ENCODE assay signal across 1 cellular context in the genomic region with DNA sequence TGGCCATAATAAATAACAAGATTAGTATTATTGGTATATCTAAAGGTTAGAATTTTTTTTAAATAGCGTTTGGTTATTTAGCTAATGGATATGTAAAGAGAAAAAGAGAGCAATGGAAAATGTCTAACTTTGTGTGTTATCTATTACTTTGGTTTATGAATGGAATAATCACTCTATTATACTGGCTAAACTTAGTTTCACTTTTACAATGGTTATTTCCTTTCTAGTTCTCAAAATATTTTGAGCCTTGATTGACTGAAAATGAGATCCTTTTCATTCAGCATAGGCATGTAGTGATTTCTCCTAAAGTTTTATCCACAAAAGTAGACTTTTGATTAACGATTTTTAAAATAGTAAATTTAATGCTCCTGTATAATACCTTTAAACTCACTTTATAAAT.
TF ChIP-seq lines count a peak whose summit lies in the region.

No MANE protein-coding gene starts in this region.

TF ChIP-seq in HCT116, 20 proteins besides CTCF, POLR2A, EP300 and RAD21 (continued from another document):
- TF ChIP-seq, protein P1, sequence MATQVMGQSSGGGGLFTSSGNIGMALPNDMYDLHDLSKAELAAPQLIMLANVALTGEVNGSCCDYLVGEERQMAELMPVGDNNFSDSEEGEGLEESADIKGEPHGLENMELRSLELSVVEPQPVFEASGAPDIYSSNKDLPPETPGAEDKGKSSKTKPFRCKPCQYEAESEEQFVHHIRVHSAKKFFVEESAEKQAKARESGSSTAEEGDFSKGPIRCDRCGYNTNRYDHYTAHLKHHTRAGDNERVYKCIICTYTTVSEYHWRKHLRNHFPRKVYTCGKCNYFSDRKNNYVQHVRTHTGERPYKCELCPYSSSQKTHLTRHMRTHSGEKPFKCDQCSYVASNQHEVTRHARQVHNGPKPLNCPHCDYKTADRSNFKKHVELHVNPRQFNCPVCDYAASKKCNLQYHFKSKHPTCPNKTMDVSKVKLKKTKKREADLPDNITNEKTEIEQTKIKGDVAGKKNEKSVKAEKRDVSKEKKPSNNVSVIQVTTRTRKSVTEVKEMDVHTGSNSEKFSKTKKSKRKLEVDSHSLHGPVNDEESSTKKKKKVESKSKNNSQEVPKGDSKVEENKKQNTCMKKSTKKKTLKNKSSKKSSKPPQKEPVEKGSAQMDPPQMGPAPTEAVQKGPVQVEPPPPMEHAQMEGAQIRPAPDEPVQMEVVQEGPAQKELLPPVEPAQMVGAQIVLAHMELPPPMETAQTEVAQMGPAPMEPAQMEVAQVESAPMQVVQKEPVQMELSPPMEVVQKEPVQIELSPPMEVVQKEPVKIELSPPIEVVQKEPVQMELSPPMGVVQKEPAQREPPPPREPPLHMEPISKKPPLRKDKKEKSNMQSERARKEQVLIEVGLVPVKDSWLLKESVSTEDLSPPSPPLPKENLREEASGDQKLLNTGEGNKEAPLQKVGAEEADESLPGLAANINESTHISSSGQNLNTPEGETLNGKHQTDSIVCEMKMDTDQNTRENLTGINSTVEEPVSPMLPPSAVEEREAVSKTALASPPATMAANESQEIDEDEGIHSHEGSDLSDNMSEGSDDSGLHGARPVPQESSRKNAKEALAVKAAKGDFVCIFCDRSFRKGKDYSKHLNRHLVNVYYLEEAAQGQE (IDR thresholded peaks at IDR 0.05; ENCODE audit: low read depth) = no peak
- no peak for TF ChIP-seq SIN3A (IDR thresholded peaks at IDR 0.05; ENCODE audit: low read depth)
- TF ChIP-seq YY1 (IDR thresholded peaks at IDR 0.05; ENCODE audit: extremely low read depth, insufficient replicate concordance, low read depth, low read length) = no peak
- TF ChIP-seq CBX3 (IDR thresholded peaks at IDR 0.05; ENCODE audit: low read depth) = no peak
TF ChIP-seq in HCT116: peak in this region for 0.
